24 cellular contexts compared by ENCODE assay signal in genomic region chrX:47285762-47286320, GRCh38. TPM values are rescaled to one million over a fixed set of nuclear protein-coding genes. Genes with fewer than 3 reads are reported as not detected.
DNase-seq lines count a peak whose midpoint lies in the region; ATAC-seq and TF ChIP-seq lines count a peak whose summit lies in the region.
"Had no signal": no experiment of that assay in that cellular context is flagged by ENCODE, and none has a peak within 500 bp of the region (broad histone marks: within the 10 kb centered on the region; RNA-seq: fewer than 3 reads in every experiment).

No MANE protein-coding gene starts in this region.

- H3K4me1 ChIP-seq in hepatocyte (ENCODE audit: insufficient read depth) (no peaks in the 10 kb centered on the region), OCI-LY7 (ENCODE audit: insufficient read depth, low read length, poor library complexity, severe bottlenecking) (no peaks in the 10 kb centered on the region)
- H3K4me1 ChIP-seq: lower lobe of right lung, SJCRH30, stomach, upper lobe of left lung had no signal

- H3K36me3 ChIP-seq in hepatocyte (replicated peaks; ENCODE audit: insufficient read depth, low read depth) = no peaks in the 10 kb centered on the region
- H3K36me3 ChIP-seq in OCI-LY7 (ENCODE audit: insufficient read depth, low read length) = no peaks in the 10 kb centered on the region
- H3K36me3 ChIP-seq: lower lobe of right lung, neutrophil, SJCRH30, stomach, upper lobe of left lung had no signal

- no peak for DNase-seq in activated naive CD8-positive, alpha-beta T cell treated with anti-CD3 and anti-CD28 coated beads, Interleukin-2, amount 50 U/mL, for 24 hours
- DNase-seq in activated naive CD8-positive, alpha-beta T cell treated with anti-CD3 and anti-CD28 coated beads for 36 hours = no peak
- DNase-seq in hepatocyte (ENCODE audit: low spot score) (no peak), omental fat pad (ENCODE audit: low spot score) (no peak), pons (ENCODE audit: low spot score) (no peak), D341Med (ENCODE audit: low spot score) (no peak), OCI-LY7 (ENCODE audit: low spot score) (no peak)
- DNase-seq: activated CD4-positive, alpha-beta T cell treated with anti-CD3 and anti-CD28 coated beads for 4 hours; activated gamma-delta T cell; CD4-positive, alpha-beta T cell; DMS153; GF-D8; H9; lower lobe of right lung; NCI-H1436; NCI-H524; SJCRH30; stimulated activated CD4-positive, alpha-beta T cell treated with anti-CD3 and anti-CD28 coated beads, Interleukin-4, amount 100 ng/mL, for 24 hours; stomach; T-cell; upper lobe of left lung had no signal

- no peak for ATAC-seq in activated naive CD8-positive, alpha-beta T cell treated with anti-CD3 and anti-CD28 coated beads, Interleukin-2, amount 50 U/mL, for 24 hours
- no peak for ATAC-seq in omental fat pad (ENCODE audit: low FRiP score)
- ATAC-seq: lower lobe of right lung, T-cell had no signal

- no peaks in the 10 kb centered on the region for H4K20me1 ChIP-seq in hepatocyte (ENCODE audit: insufficient read depth, poor library complexity, severe bottlenecking)
- H4K20me1 ChIP-seq in OCI-LY7 (ENCODE audit: insufficient read depth, low read length) = no peaks in the 10 kb centered on the region

- CTCF ChIA-PET in OCI-LY7 (lab: Charles Lee; ENCODE audit: unreplicated experiment) = no interaction called here

- H2AFZ ChIP-seq in hepatocyte (no peak overlapping the region), OCI-LY7 (ENCODE audit: low read length) (no peak overlapping the region)

- H3K4me1 Mint-ChIP-seq in activated naive CD8-positive, alpha-beta T cell (ENCODE audit: low read depth) = peaks cover 3% of the 10 kb centered on the region
- peaks cover 9% of the 10 kb centered on the region for H3K4me1 Mint-ChIP-seq in activated naive CD8-positive, alpha-beta T cell treated with anti-CD3 and anti-CD28 coated beads, Interleukin-2, amount 50 U/mL, for 24 hours
- H3K4me1 Mint-ChIP-seq in activated naive CD8-positive, alpha-beta T cell treated with anti-CD3 and anti-CD28 coated beads for 36 hours = peaks cover 2% of the 10 kb centered on the region

- no peak overlapping the region for H3K4me3 Mint-ChIP-seq in activated naive CD8-positive, alpha-beta T cell
- no peak overlapping the region for H3K4me3 Mint-ChIP-seq in activated naive CD8-positive, alpha-beta T cell treated with anti-CD3 and anti-CD28 coated beads, Interleukin-2, amount 50 U/mL, for 24 hours
- no peak overlapping the region for H3K4me3 Mint-ChIP-seq in activated naive CD8-positive, alpha-beta T cell treated with anti-CD3 and anti-CD28 coated beads for 36 hours
- H3K4me3 Mint-ChIP-seq: CD4-positive, alpha-beta T cell; H9; T-cell had no signal

- POLR2A ChIA-PET in OCI-LY7 (lab: Charles Lee) = no interaction called here

- no peaks in the 10 kb centered on the region for H3K9me3 ChIP-seq in hepatocyte (ENCODE audit: low read depth)
- H3K9me3 ChIP-seq in OCI-LY7 (ENCODE audit: low read length) = no peaks in the 10 kb centered on the region
- H3K9me3 ChIP-seq: lower lobe of right lung, neutrophil, SJCRH30, upper lobe of left lung had no signal

- H3K27me3 Mint-ChIP-seq in activated naive CD8-positive, alpha-beta T cell = no peaks in the 10 kb centered on the region
- H3K27me3 Mint-ChIP-seq in activated naive CD8-positive, alpha-beta T cell treated with anti-CD3 and anti-CD28 coated beads, Interleukin-2, amount 50 U/mL, for 24 hours = no peaks in the 10 kb centered on the region
- H3K27me3 Mint-ChIP-seq in activated naive CD8-positive, alpha-beta T cell treated with anti-CD3 and anti-CD28 coated beads for 36 hours = no peaks in the 10 kb centered on the region
- H3K27me3 Mint-ChIP-seq: CD4-positive, alpha-beta T cell; T-cell had no signal

- TF ChIP-seq CTCF in hepatocyte (IDR thresholded peaks at IDR 0.05; ENCODE audit: poor library complexity) = no peak
- TF ChIP-seq CTCF in omental fat pad (IDR thresholded peaks at IDR 0.05) = no peak
- no peak for TF ChIP-seq CTCF in OCI-LY7 (conservative IDR thresholded peaks at IDR 0.05; ENCODE audit: low read length)

- BruUV-seq in OCI-LY7 (replicated peaks; lab: Mats Ljungman, UMichigan) = no TSS peak

- peak overlapping the region; percentile 23 for H3K27ac Mint-ChIP-seq in activated naive CD8-positive, alpha-beta T cell
- no peak overlapping the region for H3K27ac Mint-ChIP-seq in activated naive CD8-positive, alpha-beta T cell treated with anti-CD3 and anti-CD28 coated beads, Interleukin-2, amount 50 U/mL, for 24 hours
- H3K27ac Mint-ChIP-seq in activated naive CD8-positive, alpha-beta T cell treated with anti-CD3 and anti-CD28 coated beads for 36 hours = peak overlapping the region; percentile 72
- H3K27ac Mint-ChIP-seq: CD4-positive, alpha-beta T cell; H9; T-cell had no signal

- WGBS in hepatocyte (ENCODE audit: low lambda C conversion rate, missing lambda C conversion rate) = 41% methylated on average over 7 of the region's 7 CpGs

- intact Hi-C loops in OCI-LY7 (cut with micrococcal nuclease; ENCODE audit: unreplicated experiment) = no loop called here

- no peaks in the 10 kb centered on the region for H3K27me3 ChIP-seq in hepatocyte
- H3K27me3 ChIP-seq: neutrophil, SJCRH30, upper lobe of left lung had no signal

- no peaks in the 10 kb centered on the region for H3K36me3 Mint-ChIP-seq in activated naive CD8-positive, alpha-beta T cell
- H3K36me3 Mint-ChIP-seq in activated naive CD8-positive, alpha-beta T cell treated with anti-CD3 and anti-CD28 coated beads, Interleukin-2, amount 50 U/mL, for 24 hours (ENCODE audit: low read depth) = no peaks in the 10 kb centered on the region
- no peaks in the 10 kb centered on the region for H3K36me3 Mint-ChIP-seq in activated naive CD8-positive, alpha-beta T cell treated with anti-CD3 and anti-CD28 coated beads for 36 hours
- H3K36me3 Mint-ChIP-seq: T-cell had no signal

- no peaks in the 10 kb centered on the region for H3K9me3 Mint-ChIP-seq in activated naive CD8-positive, alpha-beta T cell (ENCODE audit: low read depth)
- no peaks in the 10 kb centered on the region for H3K9me3 Mint-ChIP-seq in activated naive CD8-positive, alpha-beta T cell treated with anti-CD3 and anti-CD28 coated beads, Interleukin-2, amount 50 U/mL, for 24 hours
- no peaks in the 10 kb centered on the region for H3K9me3 Mint-ChIP-seq in activated naive CD8-positive, alpha-beta T cell treated with anti-CD3 and anti-CD28 coated beads for 36 hours
- H3K9me3 Mint-ChIP-seq: CD4-positive, alpha-beta T cell; T-cell had no signal

- H3K79me2 ChIP-seq in hepatocyte = no peaks in the 10 kb centered on the region
- no peaks in the 10 kb centered on the region for H3K79me2 ChIP-seq in OCI-LY7 (ENCODE audit: insufficient read depth, low read depth, low read length)

- H3K4me3 ChIP-seq in hepatocyte (no peak overlapping the region), OCI-LY7 (ENCODE audit: low read depth, low read length, poor library complexity, severe bottlenecking) (no peak overlapping the region)
- H3K4me3 ChIP-seq: lower lobe of right lung, SJCRH30, stomach, upper lobe of left lung had no signal

- peak overlapping the region; percentile 37 for H3K4me2 ChIP-seq in hepatocyte
- no peak overlapping the region for H3K4me2 ChIP-seq in OCI-LY7 (ENCODE audit: low read length)

- H3K27ac ChIP-seq in hepatocyte = peak overlapping the region; percentile 20
- no peak overlapping the region for H3K27ac ChIP-seq in OCI-LY7 (ENCODE audit: low read depth, low read length, poor library complexity, severe bottlenecking)
- H3K27ac ChIP-seq: epithelial cell of prostate, lower lobe of right lung, neutrophil, SJCRH30, stomach, upper lobe of left lung had no signal

- H3K9me2 ChIP-seq in hepatocyte (replicated peaks; ENCODE audit: insufficient read depth) (no peaks in the 10 kb centered on the region), OCI-LY7 (ENCODE audit: insufficient read depth, low read length) (no peaks in the 10 kb centered on the region)

RNA-seq across cellular contexts. Expression of gene USP11, which starts 53.0 kb away (rescaled TPM):
- total RNA-seq in activated naive CD8-positive, alpha-beta T cell treated with anti-CD3 and anti-CD28 coated beads for 36 hours = 10 to 100 TPM; 45.3 to 49.5 TPM
- total RNA-seq in hepatocyte (75.3 and 89.2 TPM in 2 replicates), omental fat pad (10 to 100 TPM; 27.6 to 41.3 (median 32.3) TPM), OCI-LY7 (2022) (91.8 and 106 TPM in 2 replicates)
- polyA plus RNA-seq in hepatocyte = 199 and 232 TPM in 2 replicates
- 46.5 and 49.3 TPM in 2 replicates for total RNA-seq in OCI-LY7 (2014; rRNA removed; shearing (Covaris generic))
